8 cellular contexts compared by ENCODE assay signal in the genomic region with DNA sequence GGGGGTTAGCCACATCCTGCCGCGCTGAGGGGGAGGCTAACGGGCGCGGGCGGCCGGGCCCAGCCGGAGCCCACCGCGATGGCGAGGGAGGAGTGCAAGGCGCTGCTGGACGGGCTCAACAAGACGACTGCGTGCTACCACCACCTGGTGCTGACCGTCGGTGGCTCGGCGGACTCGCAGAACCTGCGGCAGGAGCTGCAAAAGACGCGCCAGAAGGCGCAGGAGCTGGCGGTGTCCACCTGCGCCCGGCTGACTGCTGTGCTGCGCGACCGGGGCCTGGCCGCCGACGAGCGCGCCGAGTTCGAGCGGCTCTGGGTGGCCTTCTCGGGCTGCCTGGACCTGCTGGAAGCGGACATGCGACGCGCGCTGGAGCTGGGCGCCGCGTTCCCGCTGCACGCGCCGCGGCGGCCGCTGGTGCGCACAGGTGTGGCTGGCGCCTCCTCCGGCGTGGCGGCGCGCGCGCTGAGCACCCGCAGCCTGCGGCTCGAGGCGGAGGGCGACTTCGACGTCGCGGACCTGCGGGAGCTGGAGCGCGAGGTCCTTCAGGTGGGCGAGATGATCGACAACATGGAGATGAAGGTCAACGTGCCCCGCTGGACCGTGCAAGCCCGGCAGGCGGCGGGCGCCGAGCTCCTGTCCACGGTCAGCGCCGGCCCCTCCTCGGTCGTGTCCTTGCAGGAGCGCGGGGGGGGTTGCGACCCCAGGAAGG. TPM values are rescaled to one million over a fixed set of nuclear protein-coding genes. Genes with fewer than 3 reads are reported as not detected.
DNase-seq lines count a peak whose midpoint lies in the region; ATAC-seq and TF ChIP-seq lines count a peak whose summit lies in the region.

No MANE protein-coding gene starts in this region.

- H3K27ac ChIP-seq in Panc1 (ENCODE audit: low read length): no peak overlapping the region
- H3K27ac ChIP-seq in mucosa of rectum (ENCODE audit: low read depth in 2 of 2, low read length in 2 of 2): no peak overlapping the region

- intact Hi-C loops in Panc1 (cut with micrococcal nuclease; ENCODE audit: unreplicated experiment): no loop called here

- POLR2A ChIA-PET in Panc1 (lab: Charles Lee): interaction anchor here (0.5 kb wide), 1 partner anchor 1468 kb away, joined by 3 read pairs; no protein-coding TSS in a partner anchor

- ATAC-seq in Panc1 (peak; percentile 10), HG02970 (IDR thresholded peaks at IDR 0.05; ENCODE audit: low FRiP score, unreplicated experiment) (no peak), GM21528 (IDR thresholded peaks at IDR 0.05; ENCODE audit: low FRiP score, unreplicated experiment) (no peak)

- H3K4me3 ChIP-seq in Panc1 (ENCODE audit: low read depth in 2 of 2, low read length in 2 of 2) (peak overlapping the region; percentile 75 to 95), mucosa of rectum (ENCODE audit: low read length in 2 of 2) (peak overlapping the region; percentile 91 to 97)

- no peaks in the 10 kb centered on the region for H3K36me3 ChIP-seq in Panc1 (ENCODE audit: control insufficient read depth, insufficient read depth, low read length)
- H3K36me3 ChIP-seq in mucosa of rectum (ENCODE audit: control insufficient read depth in 2 of 2, insufficient read depth in 2 of 2, low read length in 2 of 2): no peaks in the 10 kb centered on the region

- peak; percentile 55 to 71 (median 62) for DNase-seq in NCI-H1417 (lab: John Stamatoyannopoulos, UW)
- DNase-seq in NCI-H1417 treated with DMSO at 0.1 percent for 48 hours (lab: John Stamatoyannopoulos, UW): no peak
- no peak for DNase-seq in Panc1 (ENCODE audit: low read depth, low spot score)
- DNase-seq in ecto neural progenitor cell (ENCODE audit: low spot score): peak; percentile 70
- no peak for DNase-seq in mesenteric fat pad (ENCODE audit: low spot score)

- peak overlapping the region in 1 of 2 donors; percentile 48 for H3K9ac ChIP-seq in mucosa of rectum (ENCODE audit: low read depth in 1 of 2, low read length in 2 of 2)

- H3K9me3 ChIP-seq in Panc1 (ENCODE audit: control insufficient read depth, insufficient read depth, low read depth, low read length) (no peaks in the 10 kb centered on the region), mucosa of rectum (ENCODE audit: control insufficient read depth in 2 of 2, low read length in 2 of 2) (no peaks in the 10 kb centered on the region)

- H3K27me3 ChIP-seq in Panc1 (ENCODE audit: control insufficient read depth, insufficient read depth, low read length): no peaks in the 10 kb centered on the region
- H3K27me3 ChIP-seq in mucosa of rectum (ENCODE audit: control insufficient read depth in 2 of 2, insufficient read depth in 2 of 2, low read length in 2 of 2): peaks cover 12 to 14% of the 10 kb centered on the region in 2 donors

- H3K4me1 ChIP-seq in Panc1 (ENCODE audit: control insufficient read depth, insufficient read depth, low read length): peaks cover 11% of the 10 kb centered on the region; the same call in 1 of the 2 replicates
- peaks cover 15 to 17% of the 10 kb centered on the region in 2 donors for H3K4me1 ChIP-seq in mucosa of rectum (ENCODE audit: control insufficient read depth in 2 of 2, insufficient read depth in 2 of 2, low read length in 2 of 2)

- CTCF ChIA-PET in Panc1 (lab: Charles Lee): no interaction called here

- in situ Hi-C loops in Panc1 (cut with HindIII; ENCODE audit: low pct_unique_long_range_greater_than_20kb, low sequenced_read_pairs): no loop called here

- BruUV-seq in Panc1 (replicated peaks; lab: Mats Ljungman, UMichigan): no TSS peak

- TF ChIP-seq CTCF in Panc1 (IDR thresholded peaks at IDR 0.05): no peak

RNA-seq across cellular contexts. Expression of gene RGS9BP, which starts 0.7 kb away (rescaled TPM):
- 1.3 TPM for total RNA-seq in Panc1 (2021; ENCODE audit: unreplicated experiment)
- 0.63 TPM for polyA plus RNA-seq in Panc1 (2012; ENCODE audit: insufficient read length)
- not detected for total RNA-seq in mesenteric fat pad

RNA-seq across cellular contexts. Expression of gene ANKRD27, which starts 1.4 kb away (rescaled TPM):
- total RNA-seq in Panc1 (2021; ENCODE audit: unreplicated experiment): 64.2 TPM
- 31.6 TPM for polyA plus RNA-seq in Panc1 (2012; ENCODE audit: insufficient read length)
- 34.3 TPM for total RNA-seq in mesenteric fat pad

RNA-seq across cellular contexts. Expression of gene NUDT19, which starts 15.3 kb away (rescaled TPM):
- total RNA-seq in Panc1 (2021; ENCODE audit: unreplicated experiment) (41.4 TPM), mesenteric fat pad (11.3 TPM)
- polyA plus RNA-seq in Panc1 (2012; ENCODE audit: insufficient read length): 16.0 TPM

RNA-seq across cellular contexts. Expression of gene TDRD12, which starts 43.2 kb away (rescaled TPM):
- total RNA-seq in Panc1 (2021; ENCODE audit: unreplicated experiment) (0.33 TPM), mesenteric fat pad (not detected)
- polyA plus RNA-seq in Panc1 (2012; ENCODE audit: insufficient read length): 0.48 TPM

Comparison
In these comparisons a context has a peak if more than half of its experiments do, and no peak if none do; other contexts are left out.
1. DNase-seq: peak in NCI-H1417 (3 of 3) and ecto neural progenitor cell (single experiment); none in NCI-H1417 treated with DMSO at 0.1 percent for 48 hours (single experiment), Panc1 (single experiment) and mesenteric fat pad (single experiment).